ENCODE assay signal across 8 cellular contexts in the genomic region with DNA sequence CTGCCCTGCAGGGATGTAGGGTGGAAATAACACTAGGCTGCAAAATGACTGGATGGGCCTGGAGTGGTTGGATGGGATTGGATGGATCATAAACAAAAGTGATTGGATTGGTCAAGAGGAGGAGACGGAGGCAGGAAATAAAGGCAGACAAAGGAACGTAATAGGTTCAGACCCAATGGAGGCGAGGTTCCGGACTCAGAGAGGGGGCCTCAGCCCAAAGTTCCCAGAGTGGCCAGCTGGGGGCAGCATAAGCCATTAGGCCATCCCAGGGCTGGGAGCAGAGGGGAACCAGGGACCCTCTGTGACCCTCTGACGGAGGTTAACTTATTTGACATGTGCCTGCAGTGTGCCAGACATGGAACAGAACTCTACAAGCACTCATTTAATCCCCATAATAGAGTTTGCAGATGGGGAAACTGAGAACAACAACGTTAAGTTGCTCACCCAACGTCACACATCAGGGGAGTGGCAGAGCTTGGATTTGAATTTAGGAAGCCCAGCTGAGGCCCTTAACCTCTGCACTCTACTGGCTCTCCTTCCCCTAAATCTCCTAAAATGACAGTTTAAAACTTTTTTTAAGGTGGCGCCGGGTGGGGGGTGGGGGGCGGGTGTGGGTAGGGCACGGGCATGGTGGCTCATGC. TPM values are rescaled to one million over a fixed set of nuclear protein-coding genes. Genes with fewer than 3 reads are reported as not detected.
A peak's percentile ranks its signal among the peaks of the same experiment; 100 is the strongest.
DNase-seq lines count a peak whose midpoint lies in the region; ATAC-seq and TF ChIP-seq lines count a peak whose summit lies in the region.

No MANE protein-coding gene starts in this region.

- no peak overlapping the region for H3K27ac ChIP-seq in gastrocnemius medialis

- H3K36me3 ChIP-seq in gastrocnemius medialis, result no peaks in the 10 kb centered on the region
- no peaks in the 10 kb centered on the region for H3K36me3 ChIP-seq in MG63

- in situ Hi-C loops in gastrocnemius medialis (cut with MboI; ENCODE audit: low sequenced_read_pairs in 4 of 4), result no loop called here

- H3K9me3 ChIP-seq in gastrocnemius medialis (no peaks in the 10 kb centered on the region), MG63 (no peaks in the 10 kb centered on the region)

- TF ChIP-seq CTCF in GM12872 (IDR thresholded peaks at IDR 0.05; ENCODE audit: insufficient read depth, low read depth, low read length) (peak; percentile 95), gastrocnemius medialis (IDR thresholded peaks at IDR 0.05 in 4 of 5, conservative IDR thresholded peaks at IDR 0.05 in 1 of 5) (peak; percentile 33 to 73 (median 56))

- H3K4me3 ChIP-seq in gastrocnemius medialis (no peak overlapping the region), MG63 (no peak overlapping the region)

- TF ChIP-seq POLR2A in gastrocnemius medialis (IDR thresholded peaks at IDR 0.05), result no peak

- peaks cover 0 to 11% (median 11%) of the 10 kb centered on the region in 3 donors for H3K27me3 ChIP-seq in gastrocnemius medialis
- H3K27me3 ChIP-seq in MG63, result peaks cover 4% of the 10 kb centered on the region; the same call in 1 of the 2 replicates

- no peaks in the 10 kb centered on the region for H3K4me1 ChIP-seq in gastrocnemius medialis

- DNase-seq in RPMI7951 (ENCODE audit: low read depth), result peak; percentile 53
- peak; percentile 65 for DNase-seq in activated gamma-delta T cell treated with anti-CD3 and anti-CD28 coated beads, Interleukin-2, amount 50 U/mL, for 16 hours (ENCODE audit: low read depth)
- DNase-seq in Right ventricle myocardium inferior (ENCODE audit: missing footprints), result peak; percentile 79
- no peak for DNase-seq in gastrocnemius medialis
- DNase-seq in occipital lobe (lab: John Stamatoyannopoulos, UW), result no peak
- no peak for DNase-seq in MG63

- intact Hi-C loops in Right ventricle myocardium inferior (cut with DNase I) (loop anchor here (2.0 kb wide), 1 partner anchor 63 kb away; no protein-coding TSS in a partner anchor), gastrocnemius medialis (cut with DNase I; ENCODE audit: low total_unique reads) (loop anchor here (5.0 to 10.0 kb wide), 2 partner anchors 63 to 151 kb away; a partner anchor contains a TSS)

- ATAC-seq in Right ventricle myocardium inferior (peak; percentile 73), gastrocnemius medialis (no peak), HG03159 (IDR thresholded peaks at IDR 0.05; ENCODE audit: unreplicated experiment) (no peak)

RNA-seq across cellular contexts. Expression of a gene that starts 15.3 kb away (rescaled TPM):
- total RNA-seq in RPMI7951 (2014; rRNA removed; shearing (Covaris generic)), result 9.6 and 10.0 TPM in 2 replicates
- total RNA-seq in Right ventricle myocardium inferior (26.0 TPM), gastrocnemius medialis (10 to 100 TPM; 20.0 to 61.5 (median 35.1) TPM), occipital lobe (42.0 TPM)
- total RNA-seq in MG63 (2014; rRNA removed; shearing (Covaris generic); ENCODE audit: low replicate concordance), result 23.3 and 50.0 TPM in 2 replicates

RNA-seq across cellular contexts. Expression of a gene that starts 15.8 kb away (rescaled TPM):
- total RNA-seq in RPMI7951 (2014; rRNA removed; shearing (Covaris generic)), result 0.10 and 0.12 TPM in 2 replicates
- total RNA-seq in Right ventricle myocardium inferior (0.03 TPM), gastrocnemius medialis (not detected), occipital lobe (29.6 TPM)
- 0.10 TPM in 1 of 2 replicates, not detected in the other for total RNA-seq in MG63 (2014; rRNA removed; shearing (Covaris generic); ENCODE audit: low replicate concordance)

RNA-seq across cellular contexts. Expression of a gene that starts 47.3 kb away (rescaled TPM):
- total RNA-seq in RPMI7951 (2014; rRNA removed; shearing (Covaris generic)), result 0.60 and 2.5 TPM in 2 replicates
- total RNA-seq in Right ventricle myocardium inferior (0.24 TPM), gastrocnemius medialis (1 to 10 TPM in 1 of 4 donors, under 1 TPM in 2, not detected in 1; 0.13 to 2.1 (median 0.51) TPM), occipital lobe (24.6 TPM)
- 0.82 TPM in 1 of 2 replicates, not detected in the other for total RNA-seq in MG63 (2014; rRNA removed; shearing (Covaris generic); ENCODE audit: low replicate concordance)

Comparison
In these comparisons a context has a peak if more than half of its experiments do, and no peak if none do; other contexts are left out.
1. DNase-seq: peak in RPMI7951 (single experiment), activated gamma-delta T cell treated with anti-CD3 and anti-CD28 coated beads, Interleukin-2, amount 50 U/mL, for 16 hours (single experiment) and Right ventricle myocardium inferior (single experiment); none in gastrocnemius medialis (0 of 2), occipital lobe (single experiment) and MG63 (single experiment).
2. RNA of a gene that starts 15.8 kb away (total RNA-seq): 29.6 TPM in occipital lobe (single experiment); 0.10 to 0.12 TPM in RPMI7951, 0.10 TPM in MG63, 0.03 TPM in Right ventricle myocardium inferior (single experiment) and not detected in gastrocnemius medialis; every median in the first group is over 10 times any median in the second.